In the genomic region with DNA sequence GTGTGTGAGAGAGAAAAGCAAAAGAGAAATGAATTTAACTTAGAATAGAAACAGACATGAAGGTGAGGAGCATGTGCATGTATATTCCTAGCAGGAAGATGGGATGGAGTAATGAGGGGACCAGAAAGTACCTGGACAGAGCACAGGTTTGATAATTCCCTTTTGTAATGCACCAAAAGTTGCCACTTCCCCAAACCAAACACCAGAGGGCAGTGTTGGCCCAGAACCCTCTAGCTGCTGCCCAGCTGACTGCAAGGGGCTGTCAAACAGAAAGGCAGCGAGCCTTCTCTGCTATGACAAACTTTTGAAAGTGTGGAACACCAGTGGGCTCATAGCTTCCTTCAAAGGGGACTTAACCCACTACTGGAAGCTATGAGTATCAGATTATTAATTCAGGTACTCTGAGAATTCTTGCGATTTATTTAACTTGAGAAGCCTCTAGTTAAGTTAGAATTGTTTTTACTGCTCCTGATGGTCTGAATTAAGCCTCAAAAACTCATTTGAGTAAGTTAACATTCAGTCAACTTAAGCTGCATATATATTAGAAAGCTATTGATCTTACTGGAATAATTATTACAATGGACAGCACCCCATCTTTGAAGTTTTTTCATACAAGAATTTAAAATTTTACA, we compare ENCODE assay signal across 8 cellular contexts.
A peak's percentile ranks its signal among the peaks of the same experiment; 100 is the strongest.
DNase-seq lines count a peak whose midpoint lies in the region; ATAC-seq, FAIRE-seq and TF ChIP-seq lines count a peak whose summit lies in the region.

No MANE protein-coding gene starts in this region.

- H3K9me3 Mint-ChIP-seq in type B pancreatic cell, result no peaks in the 10 kb centered on the region

- ATAC-seq in GM21381 (IDR thresholded peaks at IDR 0.05; ENCODE audit: unreplicated experiment) (peak; percentile 95), pancreas (peak; percentile 58 to 99 (median 90))

- H3K4me1 Mint-ChIP-seq in type B pancreatic cell (ENCODE audit: unreplicated experiment), result no peaks in the 10 kb centered on the region

- no peaks in the 10 kb centered on the region for H3K79me2 ChIP-seq in DOHH2 (ENCODE audit: control insufficient read depth, low read length)

- H3K4me2 ChIP-seq in DOHH2 (ENCODE audit: low read length), result no peak overlapping the region

- H3K27ac ChIP-seq in DOHH2 (ENCODE audit: low read depth, low read length) (no peak overlapping the region), HL-60 (replicated peaks) (no peak overlapping the region), pancreas (no peak overlapping the region)

- H3K27me3 Mint-ChIP-seq in type B pancreatic cell, result peaks cover 4% of the 10 kb centered on the region

- no peaks in the 10 kb centered on the region for H3K9me2 ChIP-seq in DOHH2 (replicated peaks; ENCODE audit: control insufficient read depth, low read length)

- H3F3A ChIP-seq in DOHH2 (ENCODE audit: control insufficient read depth, insufficient read depth), result no peaks in the 10 kb centered on the region

- no peak overlapping the region for H3K4me3 Mint-ChIP-seq in type B pancreatic cell

- no peaks in the 10 kb centered on the region for H4K20me1 ChIP-seq in DOHH2 (ENCODE audit: control insufficient read depth, insufficient read depth, low read depth, low read length)

- 49% methylated on average over 2 of the region's 2 CpGs for WGBS in pancreas, 2 donors

- no peak for FAIRE-seq in pancreas (lab: Jason Lieb, UNC)

- H3K4me1 ChIP-seq in DOHH2 (ENCODE audit: control insufficient read depth, low read length), result no peaks in the 10 kb centered on the region
- H3K4me1 ChIP-seq in pancreas, result no peaks in the 10 kb centered on the region

- H3K36me3 Mint-ChIP-seq in type B pancreatic cell, result no peaks in the 10 kb centered on the region

- H3K36me3 ChIP-seq in DOHH2 (ENCODE audit: control insufficient read depth, low read length), result no peaks in the 10 kb centered on the region
- no peaks in the 10 kb centered on the region for H3K36me3 ChIP-seq in pancreas

- intact Hi-C loops in pancreas (cut with DNase I), result loop anchor here in 1 of 3 donors (10.0 kb wide), 1 partner anchor 141 kb away; no protein-coding TSS in a partner anchor

- DNase-seq in HL-60 (ENCODE audit: low read depth in 1 of 2, low spot score in 1 of 2) (peak; percentile 6 to 60), RKO (ENCODE audit: low spot score) (peak; percentile 65), globus pallidus (ENCODE audit: low spot score) (peak; percentile 47), pancreas (peak; percentile 26 to 68 (median 55)), type B pancreatic cell (ENCODE audit: extremely low spot score, unreplicated experiment) (peak; percentile 69)
- DNase-seq in activated T-helper 9 cell treated with anti-CD3 and anti-CD28 coated beads, Interleukin-2, amount 50 U/mL, for 16 hours (ENCODE audit: low read depth), result peak; percentile 38

- peak; percentile 83 for TF ChIP-seq CTCF in DOHH2 (IDR thresholded peaks at IDR 0.05; ENCODE audit: low read depth, low read length, poor library complexity, severe bottlenecking)
- peak; percentile 75 for TF ChIP-seq CTCF in HL-60 (IDR thresholded peaks at IDR 0.05; ENCODE audit: insufficient read depth, low read length)
- TF ChIP-seq CTCF in pancreas (IDR thresholded peaks at IDR 0.05), result peak; percentile 61 to 85 (median 79)
- peak; percentile 92 for TF ChIP-seq CTCF in type B pancreatic cell (conservative IDR thresholded peaks at IDR 0.05)

- no peak overlapping the region for H3K27ac Mint-ChIP-seq in type B pancreatic cell

- H3K27me3 ChIP-seq in DOHH2 (ENCODE audit: control insufficient read depth, low read length) (no peaks in the 10 kb centered on the region), HL-60 (ENCODE audit: insufficient read depth, poor library complexity, severe bottlenecking) (no peaks in the 10 kb centered on the region), pancreas (no peaks in the 10 kb centered on the region)

- H3K4me3 ChIP-seq in DOHH2 (ENCODE audit: low read length) (no peak overlapping the region), HL-60 (replicated peaks; ENCODE audit: insufficient read depth, low read length) (no peak overlapping the region), pancreas (no peak overlapping the region)

- H3K9me3 ChIP-seq in DOHH2 (ENCODE audit: control insufficient read depth, insufficient read depth, low read length) (no peaks in the 10 kb centered on the region), pancreas (no peaks in the 10 kb centered on the region)
